Comparison of ENCODE assay signal across 24 cellular contexts in genomic region chr4:8765631-8766590, GRCh38.
DNase-seq lines count a peak whose midpoint lies in the region; ATAC-seq and TF ChIP-seq lines count a peak whose summit lies in the region.
"Had no signal": no experiment of that assay in that cellular context is flagged by ENCODE, and none has a peak within 500 bp of the region (broad histone marks: within the 10 kb centered on the region; RNA-seq: fewer than 3 reads in every experiment).

No MANE protein-coding gene starts in this region.

- H3K9me3 Mint-ChIP-seq in activated naive CD4-positive, alpha-beta T cell treated with anti-CD3 and anti-CD28 coated beads, Interleukin-2, amount 10 ng/mL, durations not matched to agents 7 days and 5 days = peaks cover 2% of the 10 kb centered on the region
- H3K9me3 Mint-ChIP-seq: activated CD4-positive, alpha-beta T cell treated with anti-CD3 and anti-CD28 coated beads, Interleukin-2, amount 10 ng/mL, durations not matched to agents 24 days and 14 days; activated T-helper 1 cell treated with anti-CD3 and anti-CD28 coated beads, Interleukin-12 subunit alpha, Interleukin-12 subunit beta, Interleukin-2, Interleukin-4 antibody, amounts not matched to agents 30 ng/mL and 10 ng/mL and 1 ng/mL, durations not matched to agents 14 hours and 24 hours and 36 hours had no signal

- H3K4me3 ChIP-seq in coronary artery (no peak overlapping the region), spleen (no peak overlapping the region)
- H3K4me3 ChIP-seq: colonic mucosa, prostate gland, SJCRH30, tibial nerve had no signal

- no peaks in the 10 kb centered on the region for H3K36me3 ChIP-seq in spleen
- H3K36me3 ChIP-seq: brain microvascular endothelial cell, colonic mucosa, prostate gland, SJCRH30, tibial nerve had no signal

- intact Hi-C loops in spleen (cut with DNase I; ENCODE audit: low total_unique reads) = no loop called here

- TF ChIP-seq CTCF in coronary artery (IDR thresholded peaks at IDR 0.05) = no peak
- TF ChIP-seq CTCF in spleen (IDR thresholded peaks at IDR 0.05 in 8 of 11, conservative IDR thresholded peaks at IDR 0.05 in 3 of 11) = no peak

- TF ChIP-seq POLR2A in spleen (IDR thresholded peaks at IDR 0.05) = no peak

- no peaks in the 10 kb centered on the region for H3K9me3 ChIP-seq in spleen
- H3K9me3 ChIP-seq: colonic mucosa, prostate gland, SJCRH30 had no signal

- peak; percentile 6 for DNase-seq in activated naive CD4-positive, alpha-beta T cell treated with anti-CD3 and anti-CD28 coated beads, Interleukin-2, amount 10 ng/mL, durations not matched to agents 7 days and 5 days
- no peak for DNase-seq in activated naive CD4-positive, alpha-beta T cell treated with Interleukin-2 at 50 U/mL for 16 hours
- DNase-seq in coronary artery (ENCODE audit: low spot score) = peak; percentile 65
- DNase-seq in left kidney (ENCODE audit: low read depth, low spot score) = peak; percentile 54
- DNase-seq in spleen = peak; percentile 59
- no peak for DNase-seq in AG08396 (ENCODE audit: low spot score)
- no peak for DNase-seq in pons (ENCODE audit: low spot score)
- DNase-seq: activated CD4-positive, alpha-beta T cell treated with anti-CD3 and anti-CD28 coated beads, Interleukin-2, amount 10 ng/mL, durations not matched to agents 24 days and 14 days; brain microvascular endothelial cell; colonic mucosa; DMS79; MV-4-11; NCI-H1694 treated with DMSO at 0.1 percent for 48 hours; NCI-H2227 treated with DMSO at 0.1 percent for 48 hours; NCI-H82; PC-3; SJCRH30; small intestine; stimulated activated CD4-positive, alpha-beta T cell treated with anti-CD3 and anti-CD28 coated beads, Interleukin-2, amount 100 ng/mL, for 48 hours; stimulated activated naive CD4-positive, alpha-beta T cell treated with Interleukin-2 at 50 U/mL for 16 hours had no signal

- H3K27ac Mint-ChIP-seq in activated naive CD4-positive, alpha-beta T cell treated with anti-CD3 and anti-CD28 coated beads, Interleukin-2, amount 10 ng/mL, durations not matched to agents 7 days and 5 days = no peak overlapping the region
- H3K27ac Mint-ChIP-seq: activated CD4-positive, alpha-beta T cell treated with anti-CD3 and anti-CD28 coated beads, Interleukin-2, amount 10 ng/mL, durations not matched to agents 24 days and 14 days; activated T-helper 1 cell treated with anti-CD3 and anti-CD28 coated beads, Interleukin-12 subunit alpha, Interleukin-12 subunit beta, Interleukin-2, Interleukin-4 antibody, amounts not matched to agents 30 ng/mL and 10 ng/mL and 1 ng/mL, durations not matched to agents 14 hours and 24 hours and 36 hours had no signal

- no peaks in the 10 kb centered on the region for H3K4me1 ChIP-seq in spleen
- H3K4me1 ChIP-seq: colonic mucosa, prostate gland, SJCRH30, tibial nerve had no signal

- no peaks in the 10 kb centered on the region for H3K27me3 Mint-ChIP-seq in activated naive CD4-positive, alpha-beta T cell treated with anti-CD3 and anti-CD28 coated beads, Interleukin-2, amount 10 ng/mL, durations not matched to agents 7 days and 5 days
- H3K27me3 Mint-ChIP-seq: activated CD4-positive, alpha-beta T cell treated with anti-CD3 and anti-CD28 coated beads, Interleukin-2, amount 10 ng/mL, durations not matched to agents 24 days and 14 days had no signal

- CTCF ChIA-PET in activated naive CD4-positive, alpha-beta T cell treated with anti-CD3 and anti-CD28 coated beads, Interleukin-2, amount 10 ng/mL, durations not matched to agents 7 days and 5 days (lab: Charles Lee) = no interaction called here

- H3K4me1 Mint-ChIP-seq in activated naive CD4-positive, alpha-beta T cell treated with anti-CD3 and anti-CD28 coated beads, Interleukin-2, amount 10 ng/mL, durations not matched to agents 7 days and 5 days = no peaks in the 10 kb centered on the region
- H3K4me1 Mint-ChIP-seq: activated CD4-positive, alpha-beta T cell treated with anti-CD3 and anti-CD28 coated beads, Interleukin-2, amount 10 ng/mL, durations not matched to agents 24 days and 14 days had no signal

- no peak overlapping the region for H3K27ac ChIP-seq in coronary artery
- no peak overlapping the region for H3K27ac ChIP-seq in spleen
- H3K27ac ChIP-seq: brain microvascular endothelial cell, colonic mucosa, prostate gland, SJCRH30, tibial nerve had no signal

- 79 to 87% (median 82%) methylated on average over 13 to 19 of the region's 19 CpGs for WGBS in spleen, 5 donors

- ATAC-seq in GM18873 (IDR thresholded peaks at IDR 0.05; ENCODE audit: low FRiP score, unreplicated experiment) = no peak
- ATAC-seq: PC-3 had no signal

- H3K4me3 Mint-ChIP-seq in activated naive CD4-positive, alpha-beta T cell treated with anti-CD3 and anti-CD28 coated beads, Interleukin-2, amount 10 ng/mL, durations not matched to agents 7 days and 5 days = no peak overlapping the region
- H3K4me3 Mint-ChIP-seq: activated CD4-positive, alpha-beta T cell treated with anti-CD3 and anti-CD28 coated beads, Interleukin-2, amount 10 ng/mL, durations not matched to agents 24 days and 14 days; activated T-helper 1 cell treated with anti-CD3 and anti-CD28 coated beads, Interleukin-12 subunit alpha, Interleukin-12 subunit beta, Interleukin-2, Interleukin-4 antibody, amounts not matched to agents 30 ng/mL and 10 ng/mL and 1 ng/mL, durations not matched to agents 14 hours and 24 hours and 36 hours had no signal

- peaks cover 0 to 36% (median 0%) of the 10 kb centered on the region in 7 donors for H3K27me3 ChIP-seq in spleen (replicated peaks in 1 of 7)
- H3K27me3 ChIP-seq: brain microvascular endothelial cell, colonic mucosa, tibial nerve had no signal

- H3K36me3 Mint-ChIP-seq in activated naive CD4-positive, alpha-beta T cell treated with anti-CD3 and anti-CD28 coated beads, Interleukin-2, amount 10 ng/mL, durations not matched to agents 7 days and 5 days = no peaks in the 10 kb centered on the region

Comparison
In these comparisons a context has a peak if more than half of its experiments do, and no peak if none do; other contexts are left out.
1. DNase-seq: peak in activated naive CD4-positive, alpha-beta T cell treated with anti-CD3 and anti-CD28 coated beads, Interleukin-2, amount 10 ng/mL, durations not matched to agents 7 days and 5 days (single experiment), coronary artery (single experiment), left kidney (single experiment) and spleen (single experiment); none in activated naive CD4-positive, alpha-beta T cell treated with Interleukin-2 at 50 U/mL for 16 hours (single experiment), AG08396 (single experiment) and pons (single experiment).